In genomic region chr7:84502222-84502621, GRCh38 we compare ENCODE assay signal across 23 cellular contexts.
"Had no signal": no experiment of that assay in that cellular context is flagged by ENCODE, and none has a peak within 500 bp of the region (broad histone marks: within the 10 kb centered on the region; RNA-seq: fewer than 3 reads in every experiment).

No MANE protein-coding gene starts in this region.

- H3K9me3 ChIP-seq: SJCRH30, SK-N-SH had no signal

- H3K27ac Mint-ChIP-seq: activated CD8-positive, alpha-beta T cell treated with anti-CD3 and anti-CD28 coated beads for 36 hours; activated naive CD4-positive, alpha-beta T cell treated with anti-CD3 and anti-CD28 coated beads for 36 hours; activated naive CD8-positive, alpha-beta T cell; activated T-helper 1 cell treated with anti-CD3 and anti-CD28 coated beads, Interleukin-12 subunit alpha, Interleukin-12 subunit beta, Interleukin-2, Interleukin-4 antibody, amounts not matched to agents 30 ng/mL and 10 ng/mL and 1 ng/mL, durations not matched to agents 14 hours and 24 hours and 36 hours; T-helper 2 cell treated with Interferon-gamma antibody and Interleukin-4, amounts not matched to agents 5 μg/mL and 100 μg/mL, for 36 hours had no signal

- DNase-seq: activated CD4-positive, alpha-beta T cell treated with anti-CD3 and anti-CD28 coated beads for 4 hours; activated CD8-positive, alpha-beta memory T cell treated with anti-CD3 and anti-CD28 coated beads, Interleukin-2, amount 50 U/mL, for 48 hours; activated CD8-positive, alpha-beta T cell treated with anti-CD3 and anti-CD28 coated beads for 36 hours; activated gamma-delta T cell; activated naive CD4-positive, alpha-beta T cell treated with anti-CD3 and anti-CD28 coated beads for 36 hours; activated T-cell treated with anti-CD3 and anti-CD28 coated beads, Interleukin-2, amount 50 U/mL, for 1 hour; brain microvascular endothelial cell; NCI-H1092; NCI-H1417; NCI-H1930; NCI-H2171; NCI-H2227 treated with DMSO at 0.1 percent for 48 hours; NCI-H510A; NCI-H526 treated with DMSO at 0.1 percent for 48 hours; NCI-H82; SJCRH30; SK-N-SH had no signal

- ATAC-seq: activated CD4-positive, CD25-positive, alpha-beta regulatory T cell treated with anti-CD3 and anti-CD28 coated beads, Interleukin-2, amount 50 U/mL, for 24 hours; activated CD8-positive, alpha-beta T cell treated with anti-CD3 and anti-CD28 coated beads for 36 hours had no signal

- H3K4me1 ChIP-seq: SJCRH30 had no signal

- H3K4me2 ChIP-seq: KMS-11, SK-N-SH had no signal

- H3K9ac ChIP-seq: KMS-11, SK-N-SH had no signal

- H3K4me3 Mint-ChIP-seq: activated CD8-positive, alpha-beta T cell treated with anti-CD3 and anti-CD28 coated beads for 36 hours; activated naive CD4-positive, alpha-beta T cell treated with anti-CD3 and anti-CD28 coated beads for 36 hours; activated naive CD8-positive, alpha-beta T cell; activated T-helper 1 cell treated with anti-CD3 and anti-CD28 coated beads, Interleukin-12 subunit alpha, Interleukin-12 subunit beta, Interleukin-2, Interleukin-4 antibody, amounts not matched to agents 30 ng/mL and 10 ng/mL and 1 ng/mL, durations not matched to agents 14 hours and 24 hours and 36 hours; T-helper 2 cell treated with Interferon-gamma antibody and Interleukin-4, amounts not matched to agents 5 μg/mL and 100 μg/mL, for 36 hours had no signal

- H3K9me2 ChIP-seq: SK-N-SH had no signal

- H3K27me3 ChIP-seq: brain microvascular endothelial cell, cardiac muscle cell, SJCRH30 had no signal

- H3K27ac ChIP-seq: brain microvascular endothelial cell, cardiac muscle cell, KMS-11, SJCRH30 had no signal

- H3K36me3 Mint-ChIP-seq: activated naive CD8-positive, alpha-beta T cell had no signal

- H3K4me3 ChIP-seq: cardiac muscle cell, SJCRH30 had no signal

- H3K27me3 Mint-ChIP-seq: activated CD8-positive, alpha-beta T cell treated with anti-CD3 and anti-CD28 coated beads for 36 hours had no signal

- H3K9me3 Mint-ChIP-seq: activated CD8-positive, alpha-beta T cell treated with anti-CD3 and anti-CD28 coated beads for 36 hours; activated naive CD4-positive, alpha-beta T cell treated with anti-CD3 and anti-CD28 coated beads for 36 hours; activated T-helper 1 cell treated with anti-CD3 and anti-CD28 coated beads, Interleukin-12 subunit alpha, Interleukin-12 subunit beta, Interleukin-2, Interleukin-4 antibody, amounts not matched to agents 30 ng/mL and 10 ng/mL and 1 ng/mL, durations not matched to agents 14 hours and 24 hours and 36 hours; T-helper 2 cell treated with Interferon-gamma antibody and Interleukin-4, amounts not matched to agents 5 μg/mL and 100 μg/mL, for 36 hours had no signal

- H3K36me3 ChIP-seq: brain microvascular endothelial cell, cardiac muscle cell, SJCRH30 had no signal
